22 cellular contexts compared by ENCODE assay signal in the genomic region with DNA sequence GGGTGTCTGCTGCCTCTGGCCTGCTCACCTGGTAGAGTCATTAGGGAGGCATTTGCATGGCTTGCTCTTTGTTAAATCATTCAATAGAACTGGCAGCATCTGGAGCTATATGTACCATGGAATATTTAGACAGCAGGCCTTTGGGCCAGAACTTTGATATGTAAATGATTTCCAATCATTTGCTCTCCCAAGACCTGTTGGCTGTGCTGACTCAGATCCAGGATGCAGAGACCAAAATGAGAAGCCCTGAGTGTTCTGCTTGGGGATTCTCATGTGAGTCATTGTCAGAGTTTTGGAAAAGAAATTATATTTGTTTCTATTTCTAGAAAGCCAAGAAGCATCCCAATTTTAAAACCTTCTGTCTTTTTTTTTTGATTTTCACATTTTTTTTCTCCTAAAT.
A peak's percentile ranks its signal among the peaks of the same experiment; 100 is the strongest.
DNase-seq lines count a peak whose midpoint lies in the region; ATAC-seq, FAIRE-seq and TF ChIP-seq lines count a peak whose summit lies in the region.
"Had no signal": no experiment of that assay in that cellular context is flagged by ENCODE, and none has a peak within 500 bp of the region (broad histone marks: within the 10 kb centered on the region; RNA-seq: fewer than 3 reads in every experiment).

No MANE protein-coding gene starts in this region.

- H3K9me3 ChIP-seq in right lobe of liver, result no peaks in the 10 kb centered on the region
- H3K9me3 ChIP-seq: colonic mucosa, lower lobe of right lung had no signal

- no peaks in the 10 kb centered on the region for H3K27me3 ChIP-seq in right lobe of liver
- H3K27me3 ChIP-seq: colonic mucosa had no signal

- TF ChIP-seq POLR2A in right lobe of liver (IDR thresholded peaks at IDR 0.05), result no peak

- H3K27me3 Mint-ChIP-seq in WTC11 (ENCODE audit: low read depth) (peaks cover 6% of the 10 kb centered on the region; the same call in 1 of the 2 replicates), Calu3 (ENCODE audit: unreplicated experiment) (no peaks in the 10 kb centered on the region)
- H3K27me3 Mint-ChIP-seq: activated naive CD8-positive, alpha-beta T cell treated with anti-CD3 and anti-CD28 coated beads, Interleukin-2, amount 10 ng/mL, durations not matched to agents 7 days and 5 days; CD8-positive, alpha-beta memory T cell had no signal

- ATAC-seq in WTC11 (peak; percentile 44), GM18909 (IDR thresholded peaks at IDR 0.05; ENCODE audit: poor library complexity, unreplicated experiment) (no peak), right lobe of liver (no peak)
- ATAC-seq: lower lobe of right lung, sciatic nerve had no signal

- TF ChIP-seq CTCF in WTC11 (IDR thresholded peaks at IDR 0.05), result no peak
- TF ChIP-seq CTCF in Calu3 (IDR thresholded peaks at IDR 0.05; ENCODE audit: unreplicated experiment), result no peak
- TF ChIP-seq CTCF in right lobe of liver (IDR thresholded peaks at IDR 0.05), result no peak

- H3K36me3 ChIP-seq in right lobe of liver, result no peaks in the 10 kb centered on the region
- H3K36me3 ChIP-seq: colonic mucosa, lower lobe of right lung had no signal

- no peak overlapping the region for H3K27ac ChIP-seq in right lobe of liver
- H3K27ac ChIP-seq: 22Rv1, colonic mucosa, lower lobe of right lung had no signal

- peaks cover 35% of the 10 kb centered on the region for H3K9me3 Mint-ChIP-seq in WTC11
- H3K9me3 Mint-ChIP-seq in Calu3 (ENCODE audit: low read depth, unreplicated experiment), result peaks cover 5% of the 10 kb centered on the region

- CTCF ChIA-PET in WTC11 (lab: Charles Lee) (no interaction called here), Calu3 (lab: Charles Lee) (interaction anchor here (1.1 kb wide), 1 partner anchor 31 kb away, joined by 3 read pairs; no protein-coding TSS in a partner anchor)

- H3K4me3 ChIP-seq in right lobe of liver, result no peak overlapping the region
- H3K4me3 ChIP-seq: colonic mucosa, lower lobe of right lung had no signal

- no TSS peak for BruUV-seq in Calu3 (replicated peaks; lab: Mats Ljungman, UMichigan)

- POLR2A ChIA-PET in WTC11 (lab: Charles Lee), result no interaction called here

- H3K36me3 Mint-ChIP-seq in WTC11 (peaks cover 15% of the 10 kb centered on the region), Calu3 (ENCODE audit: insufficient read depth, unreplicated experiment) (no peaks in the 10 kb centered on the region)
- H3K36me3 Mint-ChIP-seq: activated naive CD8-positive, alpha-beta T cell treated with anti-CD3 and anti-CD28 coated beads, Interleukin-2, amount 10 ng/mL, durations not matched to agents 7 days and 5 days; CD8-positive, alpha-beta memory T cell had no signal

- H3K27ac Mint-ChIP-seq in WTC11, result no peak overlapping the region
- no peak overlapping the region for H3K27ac Mint-ChIP-seq in Calu3 (ENCODE audit: unreplicated experiment)
- H3K27ac Mint-ChIP-seq: activated naive CD8-positive, alpha-beta T cell treated with anti-CD3 and anti-CD28 coated beads, Interleukin-2, amount 10 ng/mL, durations not matched to agents 7 days and 5 days; CD8-positive, alpha-beta memory T cell; H9 had no signal

- no peak for FAIRE-seq in urothelium cell line (lab: Jason Lieb, UNC)

- H3K4me3 Mint-ChIP-seq in WTC11, result no peak overlapping the region
- H3K4me3 Mint-ChIP-seq in Calu3 (ENCODE audit: low read depth, unreplicated experiment), result no peak overlapping the region
- H3K4me3 Mint-ChIP-seq: activated naive CD8-positive, alpha-beta T cell treated with anti-CD3 and anti-CD28 coated beads, Interleukin-2, amount 10 ng/mL, durations not matched to agents 7 days and 5 days; CD8-positive, alpha-beta memory T cell; H9 had no signal

- H3K4me1 Mint-ChIP-seq in WTC11, result peaks cover 12% of the 10 kb centered on the region
- no peaks in the 10 kb centered on the region for H3K4me1 Mint-ChIP-seq in Calu3 (ENCODE audit: low read depth, unreplicated experiment)
- H3K4me1 Mint-ChIP-seq: activated naive CD8-positive, alpha-beta T cell treated with anti-CD3 and anti-CD28 coated beads, Interleukin-2, amount 10 ng/mL, durations not matched to agents 7 days and 5 days; CD8-positive, alpha-beta memory T cell had no signal

- DNase-seq in DMS 273 (lab: John Stamatoyannopoulos, UW; ENCODE audit: unreplicated experiment), result peak; percentile 15
- no peak for DNase-seq in DMS 273 treated with DMSO at 0.1 percent for 48 hours (lab: John Stamatoyannopoulos, UW)
- no peak for DNase-seq in WTC11 (ENCODE audit: low spot score)
- peak; percentile 44 for DNase-seq in hepatic stellate cell (ENCODE audit: low spot score)
- peak; percentile 43 for DNase-seq in urothelium cell line (ENCODE audit: low spot score)
- no peak for DNase-seq in Calu3
- no peak for DNase-seq in right lobe of liver
- DNase-seq: activated CD4-positive, alpha-beta T cell treated with anti-CD3 and anti-CD28 coated beads for 48 hours; activated naive CD8-positive, alpha-beta T cell treated with anti-CD3 and anti-CD28 coated beads, Interleukin-2, amount 10 ng/mL, durations not matched to agents 7 days and 5 days; CD8-positive, alpha-beta memory T cell; colonic mucosa; erythroblast; H9; KG1; lower lobe of right lung; NCI-H446 treated with DMSO at 0.1 percent for 48 hours; stimulated activated CD4-positive, alpha-beta T cell treated with anti-CD3 and anti-CD28 coated beads, Interleukin-4, amount 100 ng/mL, for 4 hours; T-helper 9 cell; trophoblast cell had no signal

- no peaks in the 10 kb centered on the region for H3K4me1 ChIP-seq in right lobe of liver
- H3K4me1 ChIP-seq: colonic mucosa, lower lobe of right lung had no signal

- intact Hi-C loops in Calu3 (cut with micrococcal nuclease; ENCODE audit: unreplicated experiment) (no loop called here), right lobe of liver (cut with DNase I) (no loop called here)

TF ChIP-seq in WTC11, 78 proteins besides CTCF, POLR2A, EP300 and RAD21 (continues in another document):
- no peak for TF ChIP-seq NFYB (CRISPR knock-in tag; conservative IDR thresholded peaks at IDR 0.05; ENCODE audit: low read depth)
- TF ChIP-seq ZNF263 (CRISPR knock-in tag; IDR thresholded peaks at IDR 0.05; ENCODE audit: low read depth), result no peak
- no peak for TF ChIP-seq HMGA2 (CRISPR knock-in tag; IDR thresholded peaks at IDR 0.05)
- no peak for TF ChIP-seq GTF2I (CRISPR knock-in tag; conservative IDR thresholded peaks at IDR 0.05)
- no peak for TF ChIP-seq FOXK1 (CRISPR knock-in tag; IDR thresholded peaks at IDR 0.05)
- no peak for TF ChIP-seq CREB1 (CRISPR knock-in tag; IDR thresholded peaks at IDR 0.05)
- no peak for TF ChIP-seq AFF4 (CRISPR knock-in tag; IDR thresholded peaks at IDR 0.05; ENCODE audit: borderline replicate concordance)
- no peak for TF ChIP-seq OVOL2 (CRISPR knock-in tag; IDR thresholded peaks at IDR 0.05; ENCODE audit: borderline replicate concordance)
- TF ChIP-seq, protein P1, sequence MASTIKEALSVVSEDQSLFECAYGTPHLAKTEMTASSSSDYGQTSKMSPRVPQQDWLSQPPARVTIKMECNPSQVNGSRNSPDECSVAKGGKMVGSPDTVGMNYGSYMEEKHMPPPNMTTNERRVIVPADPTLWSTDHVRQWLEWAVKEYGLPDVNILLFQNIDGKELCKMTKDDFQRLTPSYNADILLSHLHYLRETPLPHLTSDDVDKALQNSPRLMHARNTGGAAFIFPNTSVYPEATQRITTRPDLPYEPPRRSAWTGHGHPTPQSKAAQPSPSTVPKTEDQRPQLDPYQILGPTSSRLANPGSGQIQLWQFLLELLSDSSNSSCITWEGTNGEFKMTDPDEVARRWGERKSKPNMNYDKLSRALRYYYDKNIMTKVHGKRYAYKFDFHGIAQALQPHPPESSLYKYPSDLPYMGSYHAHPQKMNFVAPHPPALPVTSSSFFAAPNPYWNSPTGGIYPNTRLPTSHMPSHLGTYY (CRISPR knock-in tag; IDR thresholded peaks at IDR 0.05), result no peak
- no peak for TF ChIP-seq FOXP4 (CRISPR knock-in tag; IDR thresholded peaks at IDR 0.05)

Comparison
In these comparisons a context has a peak if more than half of its experiments do, and no peak if none do; other contexts are left out.
1. DNase-seq: peak in DMS 273 (single experiment), hepatic stellate cell (single experiment) and urothelium cell line (single experiment); none in DMS 273 treated with DMSO at 0.1 percent for 48 hours (single experiment), WTC11 (single experiment), Calu3 (single experiment) and right lobe of liver (0 of 3).